Comparison of ENCODE assay signal across 8 cellular contexts in genomic region chr18:46343940-46344372, GRCh38.
DNase-seq lines count a peak whose midpoint lies in the region; ATAC-seq and TF ChIP-seq lines count a peak whose summit lies in the region.

No MANE protein-coding gene starts in this region.

- 46 to 65% (median 56%) methylated on average over 4 to 10 of the region's 10 CpGs for WGBS in adrenal gland, 4 donors
- WGBS in neuronal stem cell (ENCODE audit: extremely low coverage in 2 of 2, insufficient read length in 2 of 2, insufficient replicate concordance in 1 of 2), 2 donors: no CpG with 5 or more reads among the region's 10 CpGs

- intact Hi-C loops in PC-3 (cut with micrococcal nuclease) (no loop called here), adrenal gland (cut with DNase I) (no loop called here)

- no peaks in the 10 kb centered on the region for H4K20me1 ChIP-seq in PC-3 (ENCODE audit: low read length)

- H3K4me3 ChIP-seq in PC-3 (ENCODE audit: low read length) (no peak overlapping the region), adrenal gland (no peak overlapping the region), neuronal stem cell (ENCODE audit: low read length in 2 of 2) (no peak overlapping the region)

- DNase-seq in NK-92 treated with Interleukin-12 subunit alpha and Interleukin-12 subunit beta, amount 100 ng/mL, for 24 hours (lab: John Stamatoyannopoulos, UW): peak; percentile 18
- DNase-seq in NK-92 (lab: John Stamatoyannopoulos, UW; ENCODE audit: unreplicated experiment): no peak
- DNase-seq in PC-3: peak; percentile 46
- DNase-seq in adrenal gland: peak in 4 of 7 donors; percentile 26 to 67 (median 40)
- no peak for DNase-seq in neuronal stem cell (ENCODE audit: low spot score)
- no peak for DNase-seq in NCI-H526 treated with DMSO at 0.1 percent for 48 hours (lab: John Stamatoyannopoulos, UW)
- no peak for DNase-seq in SW 1271 (lab: John Stamatoyannopoulos, UW)

- TF ChIP-seq POLR2A in adrenal gland (IDR thresholded peaks at IDR 0.05): no peak

- H3K27ac ChIP-seq in PC-3 (ENCODE audit: low read length) (no peak overlapping the region), adrenal gland (no peak overlapping the region), neuronal stem cell (replicated peaks; ENCODE audit: low read length) (no peak overlapping the region)

- H3K79me1 ChIP-seq in neuronal stem cell (ENCODE audit: low read depth, low read length): peaks cover 21% of the 10 kb centered on the region

- no peaks in the 10 kb centered on the region for H3K9me3 ChIP-seq in PC-3 (ENCODE audit: low read length)
- no peaks in the 10 kb centered on the region for H3K9me3 ChIP-seq in adrenal gland (replicated peaks in 1 of 3)
- H3K9me3 ChIP-seq in neuronal stem cell (replicated peaks in 1 of 2; ENCODE audit: control insufficient read depth in 2 of 2, insufficient read depth in 1 of 2, low read depth in 1 of 2, low read length in 2 of 2): no peaks in the 10 kb centered on the region

- no peak for TF ChIP-seq CTCF in PC-3 (conservative IDR thresholded peaks at IDR 0.05; ENCODE audit: low read depth, low read length)
- no peak for TF ChIP-seq CTCF in adrenal gland (IDR thresholded peaks at IDR 0.05)

- H3K27me3 ChIP-seq in PC-3 (ENCODE audit: low read length) (no peaks in the 10 kb centered on the region), adrenal gland (no peaks in the 10 kb centered on the region), neuronal stem cell (ENCODE audit: control insufficient read depth in 3 of 3, insufficient read depth in 3 of 3, low read depth in 1 of 3, low read length in 3 of 3) (no peaks in the 10 kb centered on the region)

- H2AFZ ChIP-seq in PC-3 (ENCODE audit: low read length) (no peak overlapping the region), neuronal stem cell (ENCODE audit: low read length) (no peak overlapping the region)

- peaks cover 5% of the 10 kb centered on the region for H3K4me1 ChIP-seq in PC-3 (ENCODE audit: insufficient read depth, low read length)
- H3K4me1 ChIP-seq in adrenal gland (replicated peaks in 1 of 2): no peaks in the 10 kb centered on the region
- H3K4me1 ChIP-seq in neuronal stem cell (ENCODE audit: control insufficient read depth in 2 of 2, insufficient read depth in 1 of 2, low read depth in 1 of 2, low read length in 2 of 2): peaks cover 4 to 14% of the 10 kb centered on the region in 2 donors

- H2AK5ac ChIP-seq in neuronal stem cell (ENCODE audit: low read depth, low read length): no peak overlapping the region

- POLR2A ChIA-PET in PC-3 (lab: Charles Lee; ENCODE audit: unreplicated experiment): no interaction called here

- H2BK15ac ChIP-seq in neuronal stem cell (ENCODE audit: low read length): no peak overlapping the region

- H2BK5ac ChIP-seq in neuronal stem cell (ENCODE audit: low read length): no peak overlapping the region

- no TSS peak for BruUV-seq in PC-3 (replicated peaks; lab: Mats Ljungman, UMichigan)

- no peak overlapping the region for H4K8ac ChIP-seq in neuronal stem cell (ENCODE audit: low read depth, low read length)

- H2BK12ac ChIP-seq in neuronal stem cell (ENCODE audit: low read length): no peak overlapping the region

- H3K4me2 ChIP-seq in PC-3 (ENCODE audit: low read length): no peak overlapping the region
- no peak overlapping the region for H3K4me2 ChIP-seq in neuronal stem cell (ENCODE audit: insufficient read depth, low read length, poor library complexity, severe bottlenecking)

- no peak overlapping the region for H3K14ac ChIP-seq in neuronal stem cell (ENCODE audit: low read length)

- no peaks in the 10 kb centered on the region for H3F3A ChIP-seq in PC-3 (ENCODE audit: low read length, unreplicated experiment)

- no peak overlapping the region for H3K18ac ChIP-seq in neuronal stem cell (ENCODE audit: low read length)

- H4K91ac ChIP-seq in neuronal stem cell (ENCODE audit: low read depth, low read length, poor library complexity): no peak overlapping the region

- peak overlapping the region; percentile 26 for H3K23ac ChIP-seq in neuronal stem cell (ENCODE audit: low read depth, low read length, poor library complexity)

- ATAC-seq in HG03025 (IDR thresholded peaks at IDR 0.05; ENCODE audit: low FRiP score, unreplicated experiment) (peak; percentile 79), PC-3 (peak; percentile 79)

- no peaks in the 10 kb centered on the region for H3K36me3 ChIP-seq in PC-3 (ENCODE audit: low read depth, low read length)
- no peaks in the 10 kb centered on the region for H3K36me3 ChIP-seq in adrenal gland (replicated peaks in 1 of 2)
- peaks cover 3 to 55% of the 10 kb centered on the region in 2 donors for H3K36me3 ChIP-seq in neuronal stem cell (replicated peaks in 1 of 2; ENCODE audit: control insufficient read depth in 2 of 2, insufficient read depth in 2 of 2, low read length in 2 of 2)

- H3K4ac ChIP-seq in neuronal stem cell (ENCODE audit: low read length): no peak overlapping the region

- no peak overlapping the region for H2BK120ac ChIP-seq in neuronal stem cell (ENCODE audit: low read depth, low read length)

- no peak overlapping the region for H3K9ac ChIP-seq in PC-3 (ENCODE audit: low read length)
- H3K9ac ChIP-seq in neuronal stem cell (ENCODE audit: low read depth, low read length, poor library complexity): no peak overlapping the region

- no peaks in the 10 kb centered on the region for H3K9me2 ChIP-seq in PC-3 (replicated peaks; ENCODE audit: low read length)

- CTCF ChIA-PET in PC-3 (lab: Charles Lee): interaction anchor here (0.6 to 0.8 kb wide), 2 partner anchors 27 to 63 kb away, joined by 7 to 10 read pairs; no protein-coding TSS in a partner anchor

- H3K79me2 ChIP-seq in PC-3 (ENCODE audit: low read length): peaks cover 38% of the 10 kb centered on the region

Comparison
In these comparisons a context has a peak if more than half of its experiments do, and no peak if none do; other contexts are left out.
1. DNase-seq: peak in NK-92 treated with Interleukin-12 subunit alpha and Interleukin-12 subunit beta, amount 100 ng/mL, for 24 hours (single experiment), PC-3 (single experiment) and adrenal gland (4 of 7); none in NK-92 (single experiment), neuronal stem cell (single experiment), NCI-H526 treated with DMSO at 0.1 percent for 48 hours (single experiment) and SW 1271 (0 of 2).